In genomic region chr4:1539859-1540600, GRCh38 we compare ENCODE assay signal across 27 cellular contexts.
"Had no signal": no experiment of that assay in that cellular context is flagged by ENCODE, and none has a peak within 500 bp of the region (broad histone marks: within the 10 kb centered on the region; RNA-seq: fewer than 3 reads in every experiment).

No MANE protein-coding gene starts in this region.

- H3K4me3 ChIP-seq: gastroesophageal sphincter, lung, sigmoid colon, uterus had no signal

- ATAC-seq: gastroesophageal sphincter; left lobe of liver; natural killer cell; stimulated activated memory B cell treated with anti-CD40 and anti-IgM and Interleukin-4, amounts not matched to agents 10 μg/mL and 1 μg/mL and 100 μg/mL, for 72 hours; stimulated activated naive CD8-positive, alpha-beta T cell treated with anti-CD3 and anti-CD28 coated beads, Interleukin-15, amount 100 ng/mL, for 72 hours had no signal

- H3K9me3 ChIP-seq: gastroesophageal sphincter, sigmoid colon, uterus had no signal

- H3K27me3 ChIP-seq: uterus had no signal

- H3K36me3 ChIP-seq: gastroesophageal sphincter, sigmoid colon, uterus had no signal

- DNase-seq: activated CD4-positive, alpha-beta T cell treated with anti-CD3 and anti-CD28 coated beads for 4 hours; activated CD4-positive, alpha-beta T cell treated with anti-CD3 and anti-CD28 coated beads, Interleukin-2, amount 50 U/mL, for 48 hours; activated CD8-positive, alpha-beta memory T cell treated with anti-CD3 and anti-CD28 coated beads for 24 hours; activated effector memory CD4-positive, alpha-beta T cell treated with Interleukin-2 at 50 U/mL for 16 hours; activated naive CD4-positive, alpha-beta T cell treated with Interleukin-2 at 50 U/mL for 16 hours; anterior cingulate cortex; dermis blood vessel endothelial cell; effector CD4-positive, alpha-beta T cell; head of caudate nucleus; hypothalamus; immature natural killer cell; mesendoderm; natural killer cell; sigmoid colon; small intestine; stimulated activated CD4-positive, alpha-beta T cell treated with anti-CD3 and anti-CD28 coated beads, Interleukin-1b, Interleukin-23, amount 100 ng/mL, for 48 hours; stimulated activated CD4-positive, alpha-beta T cell treated with anti-CD3 and anti-CD28 coated beads, Interleukin-4, amount 100 ng/mL, for 4 hours; stimulated activated CD8-positive, alpha-beta memory T cell treated with anti-CD3 and anti-CD28 coated beads, Interleukin-4, amount 100 ng/mL, for 48 hours; stimulated activated naive CD8-positive, alpha-beta T cell treated with anti-CD3 and anti-CD28 coated beads, Interleukin-15, amount 100 ng/mL, for 72 hours; substantia nigra; uterus had no signal

- H3K4me1 ChIP-seq: gastroesophageal sphincter, sigmoid colon, uterus had no signal

- FAIRE-seq: bronchial epithelial cell, colon, small intestine had no signal

- H3K27ac ChIP-seq: gastroesophageal sphincter, sigmoid colon, uterus had no signal
